In the genomic region with DNA sequence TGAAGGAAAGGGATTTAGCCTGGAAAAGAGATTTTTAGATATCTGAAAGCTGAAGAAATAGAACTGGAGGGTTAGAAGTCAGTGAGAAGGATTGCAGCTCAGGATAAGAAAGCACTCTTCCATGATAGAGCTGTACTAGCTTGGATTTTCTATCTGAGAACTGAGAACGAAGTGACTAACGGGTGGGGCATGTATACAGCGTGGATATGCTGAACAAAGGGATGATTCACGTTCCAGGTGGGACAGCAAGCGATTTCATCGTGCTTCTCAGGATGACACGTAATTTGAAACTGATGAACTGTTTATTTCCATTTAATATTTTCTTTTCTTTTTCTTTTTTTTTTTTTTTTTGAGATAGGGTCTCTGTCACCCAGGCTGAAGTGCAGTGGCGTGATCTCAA, we compare ENCODE assay signal across 15 cellular contexts. TPM values are rescaled to one million over a fixed set of nuclear protein-coding genes. Genes with fewer than 3 reads are reported as not detected.
DNase-seq lines count a peak whose midpoint lies in the region; ATAC-seq and TF ChIP-seq lines count a peak whose summit lies in the region.
"Had no signal": no experiment of that assay in that cellular context is flagged by ENCODE, and none has a peak within 500 bp of the region (broad histone marks: within the 10 kb centered on the region; RNA-seq: fewer than 3 reads in every experiment).

No MANE protein-coding gene starts in this region.

- CTCF ChIA-PET in HCT116 (lab: Charles Lee) = interaction anchor here (0.9 to 1.3 kb wide), 2 partner anchors 29 to 76 kb away, joined by 3 read pairs; no protein-coding TSS in a partner anchor

- H2AFZ ChIP-seq in HCT116 (ENCODE audit: low read depth, low read length, poor library complexity, severe bottlenecking) = no peak overlapping the region

- no peaks in the 10 kb centered on the region for H3K27me3 ChIP-seq in HCT116 (ENCODE audit: insufficient read depth, low read length)
- no peaks in the 10 kb centered on the region for H3K27me3 ChIP-seq in right atrium auricular region
- H3K27me3 ChIP-seq: BE2C had no signal

- H3K27me3 Mint-ChIP-seq in activated T-helper 17 cell treated with anti-CD3 and anti-CD28 coated beads, Interleukin-2, amount 50 U/mL, for 72 hours = no peaks in the 10 kb centered on the region
- H3K27me3 Mint-ChIP-seq: T-helper 17 cell had no signal

- no peaks in the 10 kb centered on the region for H3K36me3 ChIP-seq in HCT116 (ENCODE audit: control insufficient read depth in 1 of 2, insufficient read depth in 2 of 2, low read length in 2 of 2)
- no peaks in the 10 kb centered on the region for H3K36me3 ChIP-seq in right atrium auricular region
- H3K36me3 ChIP-seq: BE2C, tibial artery had no signal

- H3K4me3 ChIP-seq in HCT116 (replicated peaks in 1 of 2; ENCODE audit: low read depth in 1 of 2, low read length in 2 of 2) (no peak overlapping the region), right atrium auricular region (no peak overlapping the region)
- H3K4me3 ChIP-seq: tibial artery had no signal

- no peak for DNase-seq in activated naive CD4-positive, alpha-beta T cell treated with anti-CD3 and anti-CD28 coated beads, Interleukin-2, amount 50 U/mL, for 72 hours (ENCODE audit: low spot score in 2 of 2)
- DNase-seq in activated naive CD4-positive, alpha-beta T cell treated with Interleukin-2 at 50 U/mL for 16 hours = no peak
- DNase-seq in HCT116 (ENCODE audit: low read depth, low spot score) = peak; percentile 41
- DNase-seq in stimulated activated effector memory CD8-positive, alpha-beta T cell treated with anti-CD3 and anti-CD28 coated beads, Interleukin-12 subunit alpha, Interleukin-12 subunit beta, amount 100 ng/mL, for 72 hours (ENCODE audit: low spot score in 2 of 2) = no peak
- no peak for DNase-seq in KG1 (lab: John Stamatoyannopoulos, UW)
- DNase-seq in stimulated activated naive CD4-positive, alpha-beta T cell treated with Interleukin-2 at 50 U/mL for 16 hours (lab: John Stamatoyannopoulos, UW) = no peak
- DNase-seq in right atrium auricular region (ENCODE audit: low spot score) = no peak
- DNase-seq: BE2C, glutamatergic neuron, islet precursor cell, NCI-H446, T-helper 17 cell, tibial artery had no signal

- no peak for TF ChIP-seq POLR2A in HCT116 (IDR thresholded peaks at IDR 0.05; ENCODE audit: borderline replicate concordance, extremely low read depth, insufficient read depth, insufficient read length)

- TF ChIP-seq CTCF in HCT116 (IDR thresholded peaks at IDR 0.05 in 2 of 3, conservative IDR thresholded peaks at IDR 0.05 in 1 of 3; ENCODE audit: borderline replicate concordance in 1 of 3, insufficient read depth in 1 of 3, low read depth in 2 of 3, low read length in 2 of 3) (no peak), right atrium auricular region (IDR thresholded peaks at IDR 0.05) (no peak)

- TF ChIP-seq RAD21 in HCT116 (IDR thresholded peaks at IDR 0.05; ENCODE audit: low read depth) = no peak

- H3K4me3 Mint-ChIP-seq in activated T-helper 17 cell treated with anti-CD3 and anti-CD28 coated beads, Interleukin-2, amount 50 U/mL, for 72 hours = no peak overlapping the region
- H3K4me3 Mint-ChIP-seq in stimulated activated effector memory CD8-positive, alpha-beta T cell treated with anti-CD3 and anti-CD28 coated beads, Interleukin-12 subunit alpha, Interleukin-12 subunit beta, amount 100 ng/mL, for 72 hours = no peak overlapping the region
- H3K4me3 Mint-ChIP-seq: mesothelial cell of epicardium, T-helper 17 cell had no signal

- no peaks in the 10 kb centered on the region for H3K9me2 ChIP-seq in HCT116 (ENCODE audit: insufficient read depth)

- H3K4me1 Mint-ChIP-seq in activated T-helper 17 cell treated with anti-CD3 and anti-CD28 coated beads, Interleukin-2, amount 50 U/mL, for 72 hours = peaks cover 24% of the 10 kb centered on the region
- H3K4me1 Mint-ChIP-seq in stimulated activated effector memory CD8-positive, alpha-beta T cell treated with anti-CD3 and anti-CD28 coated beads, Interleukin-12 subunit alpha, Interleukin-12 subunit beta, amount 100 ng/mL, for 72 hours = peaks cover 40% of the 10 kb centered on the region

- no TSS peak for BruUV-seq in HCT116 (replicated peaks; lab: Mats Ljungman, UMichigan)

- RAD21 ChIA-PET in HCT116 (lab: Charles Lee; ENCODE audit: low non-redundant PET in 1 of 2, low total read pairs in 2 of 2, uncharacterized antibody in 2 of 2, unreplicated experiment in 2 of 2) = no interaction called here

- peak; percentile 65 to 84 for ATAC-seq in activated naive CD4-positive, alpha-beta T cell treated with anti-CD3 and anti-CD28 coated beads, Interleukin-2, amount 50 U/mL, for 72 hours
- ATAC-seq in HCT116 = peak; percentile 50; the same call in 1 of the 2 replicates
- ATAC-seq in activated T-helper 17 cell treated with anti-CD3 and anti-CD28 coated beads, Interleukin-2, amount 50 U/mL, for 72 hours (replicated peaks) = peak; percentile 81
- ATAC-seq in stimulated activated effector memory CD8-positive, alpha-beta T cell treated with anti-CD3 and anti-CD28 coated beads, Interleukin-12 subunit alpha, Interleukin-12 subunit beta, amount 100 ng/mL, for 72 hours = peak; percentile 38
- ATAC-seq: T-helper 17 cell had no signal

- H3K79me2 ChIP-seq in HCT116 (ENCODE audit: insufficient read depth, low read length) = no peaks in the 10 kb centered on the region

- no peak overlapping the region for H3K27ac ChIP-seq in HCT116 (ENCODE audit: low read depth, low read length)
- no peak overlapping the region for H3K27ac ChIP-seq in right atrium auricular region
- H3K27ac ChIP-seq: tibial artery had no signal

- intact Hi-C loops in HCT116 (cut with micrococcal nuclease) = no loop called here

- peak overlapping the region; percentile 44 for H3K4me2 ChIP-seq in HCT116 (ENCODE audit: low read length)

- no peaks in the 10 kb centered on the region for H3K9me3 Mint-ChIP-seq in activated naive CD4-positive, alpha-beta T cell treated with anti-CD3 and anti-CD28 coated beads, Interleukin-2, amount 50 U/mL, for 72 hours
- no peaks in the 10 kb centered on the region for H3K9me3 Mint-ChIP-seq in activated T-helper 17 cell treated with anti-CD3 and anti-CD28 coated beads, Interleukin-2, amount 50 U/mL, for 72 hours
- H3K9me3 Mint-ChIP-seq in stimulated activated effector memory CD8-positive, alpha-beta T cell treated with anti-CD3 and anti-CD28 coated beads, Interleukin-12 subunit alpha, Interleukin-12 subunit beta, amount 100 ng/mL, for 72 hours = no peaks in the 10 kb centered on the region
- H3K9me3 Mint-ChIP-seq: mesothelial cell of epicardium had no signal

- H3K27ac Mint-ChIP-seq in activated naive CD4-positive, alpha-beta T cell treated with anti-CD3 and anti-CD28 coated beads, Interleukin-2, amount 50 U/mL, for 72 hours = no peak overlapping the region
- H3K27ac Mint-ChIP-seq in activated T-helper 17 cell treated with anti-CD3 and anti-CD28 coated beads, Interleukin-2, amount 50 U/mL, for 72 hours = no peak overlapping the region
- peak overlapping the region; percentile 79 for H3K27ac Mint-ChIP-seq in stimulated activated effector memory CD8-positive, alpha-beta T cell treated with anti-CD3 and anti-CD28 coated beads, Interleukin-12 subunit alpha, Interleukin-12 subunit beta, amount 100 ng/mL, for 72 hours
- H3K27ac Mint-ChIP-seq: mesothelial cell of epicardium, T-helper 17 cell had no signal

- H3K9ac ChIP-seq in HCT116 (ENCODE audit: low read length) = no peak overlapping the region

- POLR2A ChIA-PET in HCT116 (lab: Charles Lee) = no interaction called here

- no peaks in the 10 kb centered on the region for H3K9me3 ChIP-seq in HCT116 (ENCODE audit: control insufficient read depth in 1 of 2, insufficient read depth in 1 of 2, low read depth in 1 of 2, low read length in 2 of 2)
- H3K9me3 ChIP-seq in right atrium auricular region = no peaks in the 10 kb centered on the region
- H3K9me3 ChIP-seq: BE2C, tibial artery had no signal

- no peaks in the 10 kb centered on the region for H4K20me1 ChIP-seq in HCT116 (ENCODE audit: insufficient read depth)

- peaks cover 0 to 21% of the 10 kb centered on the region in 2 experiments; a peak in 2 of 4 replicates for H3K4me1 ChIP-seq in HCT116 (ENCODE audit: control insufficient read depth in 1 of 2, insufficient read depth in 2 of 2, low read length in 2 of 2)
- H3K4me1 ChIP-seq in right atrium auricular region = no peaks in the 10 kb centered on the region
- H3K4me1 ChIP-seq: tibial artery had no signal

- peaks cover 0 to 38% of the 10 kb centered on the region in 2 donors for H3K36me3 Mint-ChIP-seq in activated naive CD4-positive, alpha-beta T cell treated with anti-CD3 and anti-CD28 coated beads, Interleukin-2, amount 50 U/mL, for 72 hours
- H3K36me3 Mint-ChIP-seq in activated T-helper 17 cell treated with anti-CD3 and anti-CD28 coated beads, Interleukin-2, amount 50 U/mL, for 72 hours (ENCODE audit: low read depth) = peaks cover 67% of the 10 kb centered on the region
- peaks cover 49% of the 10 kb centered on the region for H3K36me3 Mint-ChIP-seq in stimulated activated effector memory CD8-positive, alpha-beta T cell treated with anti-CD3 and anti-CD28 coated beads, Interleukin-12 subunit alpha, Interleukin-12 subunit beta, amount 100 ng/mL, for 72 hours
- H3K36me3 Mint-ChIP-seq: mesothelial cell of epicardium had no signal

TF ChIP-seq in HCT116, 20 proteins besides CTCF, POLR2A, EP300 and RAD21:
- no peak for TF ChIP-seq YY1 (IDR thresholded peaks at IDR 0.05; ENCODE audit: extremely low read depth, insufficient replicate concordance, low read depth, low read length)
- peak; percentile 32; the same call in 1 of the 2 replicates for TF ChIP-seq FOSL1 (IDR thresholded peaks at IDR 0.05; ENCODE audit: low read depth)
- TF ChIP-seq EZH2phosphoT487 (IDR thresholded peaks at IDR 0.05; ENCODE audit: borderline replicate concordance) = no peak
- TF ChIP-seq EZH2 (IDR thresholded peaks at IDR 0.05) = no peak
- no peak for TF ChIP-seq ZFX (IDR thresholded peaks at IDR 0.05)
- TF ChIP-seq, protein P1, sequence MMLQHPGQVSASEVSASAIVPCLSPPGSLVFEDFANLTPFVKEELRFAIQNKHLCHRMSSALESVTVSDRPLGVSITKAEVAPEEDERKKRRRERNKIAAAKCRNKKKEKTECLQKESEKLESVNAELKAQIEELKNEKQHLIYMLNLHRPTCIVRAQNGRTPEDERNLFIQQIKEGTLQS (IDR thresholded peaks at IDR 0.05) = no peak
- no peak for TF ChIP-seq ZNF274 (IDR thresholded peaks at IDR 0.05; ENCODE audit: low read depth, low read length)
- TF ChIP-seq JUND (IDR thresholded peaks at IDR 0.05) = peak; percentile 55

RNA-seq across cellular contexts. Expression of a gene that starts 53.0 kb away (rescaled TPM):
- total RNA-seq in activated naive CD4-positive, alpha-beta T cell treated with anti-CD3 and anti-CD28 coated beads, Interleukin-2, amount 50 U/mL, for 72 hours = 10 to 100 TPM; 36.7 to 66.2 TPM
- total RNA-seq in HCT116 (2021; ENCODE audit: unreplicated experiment) (12.7 TPM), right atrium auricular region (1 to 10 TPM; 3.1 to 3.8 TPM)
- polyA plus RNA-seq in HCT116 (2012) = 5.2 and 6.2 TPM in 2 replicates
- 10 to 100 TPM; 41.7 to 78.3 TPM for total RNA-seq in activated T-helper 17 cell treated with anti-CD3 and anti-CD28 coated beads, Interleukin-2, amount 50 U/mL, for 72 hours
